16 cellular contexts compared by ENCODE assay signal in the genomic region with DNA sequence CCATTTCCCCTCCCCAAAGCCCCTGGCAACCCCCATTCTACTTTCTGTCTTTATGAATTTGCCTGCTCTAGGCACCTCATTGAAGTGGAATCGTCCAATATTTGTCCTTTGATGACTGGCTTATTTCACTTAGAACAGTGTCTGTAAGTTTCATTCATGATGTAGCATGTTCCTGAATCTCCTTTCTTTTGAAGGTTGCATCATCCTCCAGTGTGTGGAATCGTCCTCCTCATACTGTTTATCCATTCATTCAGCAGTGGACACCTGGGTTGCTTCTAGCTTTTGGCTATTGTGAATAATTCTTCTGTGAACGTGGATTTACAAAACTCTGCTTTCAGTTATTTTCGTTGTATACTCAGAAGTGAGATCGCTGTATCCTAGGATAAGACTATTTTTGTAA.
DNase-seq lines count a peak whose midpoint lies in the region; TF ChIP-seq lines count a peak whose summit lies in the region.
"Had no signal": no experiment of that assay in that cellular context is flagged by ENCODE, and none has a peak within 500 bp of the region (broad histone marks: within the 10 kb centered on the region; RNA-seq: fewer than 3 reads in every experiment).

No MANE protein-coding gene starts in this region.

- H3K9me3 Mint-ChIP-seq in Caco-2 (ENCODE audit: unreplicated experiment), result peaks cover 11% of the 10 kb centered on the region
- peaks cover 2% of the 10 kb centered on the region for H3K9me3 Mint-ChIP-seq in chondrocyte (ENCODE audit: low read depth)
- peaks cover 31% of the 10 kb centered on the region for H3K9me3 Mint-ChIP-seq in nephron progenitor cell
- peaks cover 11% of the 10 kb centered on the region for H3K9me3 Mint-ChIP-seq in glutamatergic neuron (ENCODE audit: unreplicated experiment)
- H3K9me3 Mint-ChIP-seq: CD4-positive, alpha-beta T cell; HFFc6 had no signal

- BruUV-seq in Caco-2 (replicated peaks; lab: Mats Ljungman, UMichigan), result no TSS peak

- intact Hi-C loops in Caco-2 (cut with micrococcal nuclease; ENCODE audit: unreplicated experiment), result no loop called here

- H3K9me3 ChIP-seq in Caco-2 (peaks cover 6% of the 10 kb centered on the region; the same call in 1 of the 2 replicates), SK-N-MC (ENCODE audit: low read depth, low read length) (no peaks in the 10 kb centered on the region)

- no peak for TF ChIP-seq CTCF in Caco-2 (IDR thresholded peaks at IDR 0.05; ENCODE audit: insufficient read depth in 1 of 2, low read depth in 1 of 2, low read length in 1 of 2, severe bottlenecking in 1 of 2, unreplicated experiment in 1 of 2)
- no peak for TF ChIP-seq CTCF in chondrocyte (IDR thresholded peaks at IDR 0.05)
- no peak for TF ChIP-seq CTCF in nephron progenitor cell (IDR thresholded peaks at IDR 0.05)
- no peak for TF ChIP-seq CTCF in glutamatergic neuron (IDR thresholded peaks at IDR 0.05; ENCODE audit: partially characterized antibody, unreplicated experiment)

- POLR2A ChIA-PET in Caco-2 (lab: Charles Lee), result no interaction called here

- H3K36me3 Mint-ChIP-seq in Caco-2 (ENCODE audit: insufficient read depth, unreplicated experiment) (peaks cover 19% of the 10 kb centered on the region), chondrocyte (ENCODE audit: low read depth) (peaks cover 6% of the 10 kb centered on the region), nephron progenitor cell (ENCODE audit: low read depth) (peaks cover 60% of the 10 kb centered on the region), glutamatergic neuron (ENCODE audit: unreplicated experiment) (peaks cover 13% of the 10 kb centered on the region)

- H3K36me3 ChIP-seq in Caco-2 (ENCODE audit: control insufficient read depth, insufficient read depth, low read length) (peaks cover 3% of the 10 kb centered on the region; the same call in 1 of the 2 replicates), SK-N-MC (ENCODE audit: insufficient read depth, low read length) (no peaks in the 10 kb centered on the region)

- H3K27me3 ChIP-seq in Caco-2 (replicated peaks; ENCODE audit: control insufficient read depth, insufficient read depth, low read length), result no peaks in the 10 kb centered on the region

- H3K27ac Mint-ChIP-seq in Caco-2 (ENCODE audit: unreplicated experiment) (peak overlapping the region; percentile 64), chondrocyte (ENCODE audit: unreplicated experiment) (peak overlapping the region; percentile 24), nephron progenitor cell (peak overlapping the region; percentile 49), glutamatergic neuron (ENCODE audit: unreplicated experiment) (no peak overlapping the region)
- H3K27ac Mint-ChIP-seq: B cell; CD4-positive, alpha-beta T cell; HFFc6 had no signal

- no peaks in the 10 kb centered on the region for H3K4me1 ChIP-seq in Caco-2

- H3K4me3 ChIP-seq in Caco-2 (ENCODE audit: low read depth, low read length) (no peak overlapping the region), SK-N-MC (no peak overlapping the region)

- H3K27me3 Mint-ChIP-seq in Caco-2 (ENCODE audit: insufficient read depth, unreplicated experiment) (no peaks in the 10 kb centered on the region), chondrocyte (ENCODE audit: low read depth) (no peaks in the 10 kb centered on the region), nephron progenitor cell (ENCODE audit: low read depth, poor library complexity) (peaks cover 6% of the 10 kb centered on the region), glutamatergic neuron (ENCODE audit: unreplicated experiment) (peaks cover 10% of the 10 kb centered on the region)

- H3K4me3 Mint-ChIP-seq in Caco-2 (ENCODE audit: unreplicated experiment) (no peak overlapping the region), chondrocyte (ENCODE audit: unreplicated experiment) (no peak overlapping the region), nephron progenitor cell (no peak overlapping the region), glutamatergic neuron (ENCODE audit: unreplicated experiment) (no peak overlapping the region)
- H3K4me3 Mint-ChIP-seq: B cell; CD4-positive, alpha-beta T cell; HFFc6 had no signal

- no peak for DNase-seq in Caco-2
- DNase-seq in SK-N-MC (ENCODE audit: low read depth, low spot score), result no peak
- DNase-seq in chondrocyte (ENCODE audit: low spot score), result no peak
- no peak for DNase-seq in nephron progenitor cell
- DNase-seq in NCI-H2227 (lab: John Stamatoyannopoulos, UW; ENCODE audit: unreplicated experiment), result no peak
- no peak for DNase-seq in NCI-H2171 treated with DMSO at 0.1 percent for 48 hours (lab: John Stamatoyannopoulos, UW)
- no peak for DNase-seq in glutamatergic neuron
- DNase-seq in foreskin melanocyte, result no peak
- DNase-seq: C1 segment of cervical spinal cord; CD4-positive, alpha-beta T cell; DMS79 treated with DMSO at 0.1 percent for 48 hours; EL; GOT3; HCEC 1CT; HFFc6 had no signal

- CTCF ChIA-PET in Caco-2 (lab: Charles Lee), result no interaction called here

- H3K4me1 Mint-ChIP-seq in Caco-2 (ENCODE audit: low read depth, unreplicated experiment), result peaks cover 15% of the 10 kb centered on the region
- H3K4me1 Mint-ChIP-seq in chondrocyte (ENCODE audit: low read depth), result peaks cover 45% of the 10 kb centered on the region
- peaks cover 27% of the 10 kb centered on the region for H3K4me1 Mint-ChIP-seq in nephron progenitor cell
- H3K4me1 Mint-ChIP-seq in glutamatergic neuron (ENCODE audit: low read depth, unreplicated experiment), result peaks cover 8% of the 10 kb centered on the region
- H3K4me1 Mint-ChIP-seq: B cell had no signal

- H3K27ac ChIP-seq in SK-N-MC, result peak overlapping the region; percentile 32; the same call in 1 of the 2 replicates

- no peak overlapping the region for H3K9ac ChIP-seq in SK-N-MC (ENCODE audit: insufficient read length)
